Comparison of ENCODE assay signal across 18 cellular contexts in the genomic region with DNA sequence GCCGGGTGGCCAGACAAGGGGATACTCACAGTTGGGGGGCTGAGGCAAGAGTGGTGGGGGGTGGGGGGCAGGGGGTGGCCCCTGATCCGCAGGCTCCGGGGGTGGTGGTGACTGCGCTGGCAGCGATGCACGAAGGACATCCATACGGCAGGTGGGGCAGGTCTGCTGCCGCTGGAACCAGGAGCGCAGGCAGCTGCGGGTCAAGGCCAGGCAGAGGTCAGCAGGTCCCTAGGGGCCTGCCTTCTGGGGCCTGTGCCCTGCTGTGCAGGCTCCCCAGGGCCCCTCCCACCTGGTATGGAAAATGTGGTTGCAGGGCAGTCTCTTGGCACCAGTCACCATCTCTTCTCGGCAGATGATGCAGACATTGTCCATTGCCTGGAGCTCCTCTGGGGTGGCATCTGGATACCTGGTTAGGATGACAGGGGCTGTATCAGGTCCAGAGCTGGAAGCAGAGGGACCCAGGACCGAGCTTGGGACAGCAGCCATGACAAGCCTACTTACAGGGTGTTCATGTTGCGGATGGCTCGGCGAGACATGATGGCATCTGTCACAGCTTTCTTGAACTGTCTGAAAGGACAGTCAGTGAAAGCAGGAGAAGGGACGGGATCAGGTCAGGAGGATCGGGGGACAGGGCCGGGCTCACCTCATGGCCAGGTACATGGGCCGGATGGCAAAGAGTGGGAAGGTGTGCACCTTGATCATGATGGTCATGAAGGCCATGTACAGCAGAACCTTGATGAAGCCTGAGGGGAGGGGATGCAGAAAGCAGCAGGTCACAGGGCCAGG. TPM values are rescaled to one million over a fixed set of nuclear protein-coding genes. Genes with fewer than 3 reads are reported as not detected.
DNase-seq lines count a peak whose midpoint lies in the region; TF ChIP-seq lines count a peak whose summit lies in the region.
"Had no signal": no experiment of that assay in that cellular context is flagged by ENCODE, and none has a peak within 500 bp of the region (broad histone marks: within the 10 kb centered on the region; RNA-seq: fewer than 3 reads in every experiment).

No MANE protein-coding gene starts in this region.

- H3K36me3 Mint-ChIP-seq in activated CD4-positive, alpha-beta T cell treated with anti-CD3 and anti-CD28 coated beads, Interleukin-2, amount 10 ng/mL, durations not matched to agents 24 days and 14 days (ENCODE audit: low read depth), result peaks cover 39% of the 10 kb centered on the region
- peaks cover 10% of the 10 kb centered on the region for H3K36me3 Mint-ChIP-seq in chondrocyte (ENCODE audit: low read depth)

- no peaks in the 10 kb centered on the region for H3K27me3 Mint-ChIP-seq in activated CD4-positive, alpha-beta T cell treated with anti-CD3 and anti-CD28 coated beads, Interleukin-2, amount 10 ng/mL, durations not matched to agents 24 days and 14 days
- no peaks in the 10 kb centered on the region for H3K27me3 Mint-ChIP-seq in chondrocyte (ENCODE audit: low read depth)
- H3K27me3 Mint-ChIP-seq: dendritic cell treated with granulocyte-macrophage colony-stimulating factor and Interleukin-4, amounts not matched to agents 40 ng/mL and 50 ng/mL, for 4 days; T-cell had no signal

- no peak overlapping the region for H3K4me3 Mint-ChIP-seq in activated CD4-positive, alpha-beta T cell treated with anti-CD3 and anti-CD28 coated beads, Interleukin-2, amount 10 ng/mL, durations not matched to agents 24 days and 14 days
- H3K4me3 Mint-ChIP-seq in chondrocyte (ENCODE audit: unreplicated experiment), result no peak overlapping the region
- H3K4me3 Mint-ChIP-seq: dendritic cell treated with granulocyte-macrophage colony-stimulating factor and Interleukin-4, amounts not matched to agents 40 ng/mL and 50 ng/mL, for 4 days had no signal

- CTCF ChIA-PET in GM10248 (lab: Yijun Ruan, JAX), result interaction anchor here (0.8 to 5.1 kb wide), 7 partner anchors 9 to 118 kb away, joined by 3 to 24 read pairs (median 4); a partner anchor contains a TSS

- DNase-seq in activated CD4-positive, alpha-beta T cell treated with anti-CD3 and anti-CD28 coated beads, Interleukin-2, amount 10 ng/mL, durations not matched to agents 24 days and 14 days, result peak; percentile 55
- DNase-seq in activated CD4-positive, alpha-beta T cell treated with anti-CD3 and anti-CD28 coated beads, Interleukin-2, amount 50 U/mL, for 48 hours, result no peak
- DNase-seq in NB4 (ENCODE audit: low read depth), result peak; percentile 7
- DNase-seq in chondrocyte (ENCODE audit: low spot score), result peak; percentile 90
- DNase-seq in posterior vena cava (ENCODE audit: low spot score), result peak; percentile 77
- DNase-seq in LoVo (ENCODE audit: low spot score), result no peak
- no peak for DNase-seq in GM10248 (ENCODE audit: extremely low spot score)
- DNase-seq in cerebellum (ENCODE audit: low spot score), result no peak
- DNase-seq: 8988T; activated gamma-delta T cell; C1 segment of cervical spinal cord; erythroblast; left ventricle myocardium superior; NCI-H1436 treated with DMSO at 0.1 percent for 48 hours; stimulated activated naive CD4-positive, alpha-beta T cell treated with Interleukin-2 at 50 U/mL for 16 hours; T-cell had no signal

- H3K9me3 Mint-ChIP-seq in activated CD4-positive, alpha-beta T cell treated with anti-CD3 and anti-CD28 coated beads, Interleukin-2, amount 10 ng/mL, durations not matched to agents 24 days and 14 days, result no peaks in the 10 kb centered on the region
- H3K9me3 Mint-ChIP-seq in chondrocyte (ENCODE audit: low read depth), result no peaks in the 10 kb centered on the region
- H3K9me3 Mint-ChIP-seq: dendritic cell treated with granulocyte-macrophage colony-stimulating factor and Interleukin-4, amounts not matched to agents 40 ng/mL and 50 ng/mL, for 4 days; T-cell had no signal

- H3K27ac Mint-ChIP-seq in activated CD4-positive, alpha-beta T cell treated with anti-CD3 and anti-CD28 coated beads, Interleukin-2, amount 10 ng/mL, durations not matched to agents 24 days and 14 days, result no peak overlapping the region
- no peak overlapping the region for H3K27ac Mint-ChIP-seq in chondrocyte (ENCODE audit: unreplicated experiment)
- H3K27ac Mint-ChIP-seq: dendritic cell treated with granulocyte-macrophage colony-stimulating factor and Interleukin-4, amounts not matched to agents 40 ng/mL and 50 ng/mL, for 4 days had no signal

- no peak for TF ChIP-seq POLR2A in NB4 (IDR thresholded peaks at IDR 0.05; ENCODE audit: extremely low read depth, insufficient read length)

- H3K4me1 Mint-ChIP-seq in activated CD4-positive, alpha-beta T cell treated with anti-CD3 and anti-CD28 coated beads, Interleukin-2, amount 10 ng/mL, durations not matched to agents 24 days and 14 days, result peaks cover 23% of the 10 kb centered on the region
- peaks cover 21% of the 10 kb centered on the region for H3K4me1 Mint-ChIP-seq in chondrocyte (ENCODE audit: low read depth)

- TF ChIP-seq CTCF in NB4 (IDR thresholded peaks at IDR 0.05; ENCODE audit: low read depth, low read length) (no peak), chondrocyte (IDR thresholded peaks at IDR 0.05) (no peak), GM10248 (IDR thresholded peaks at IDR 0.05; ENCODE audit: control extremely low read depth, extremely low read depth, low read depth, missing control alignments) (no peak)

- intact Hi-C loops in activated CD4-positive, alpha-beta T cell treated with anti-CD3 and anti-CD28 coated beads, Interleukin-2, amount 10 ng/mL, durations not matched to agents 24 days and 14 days (cut with micrococcal nuclease), result no loop called here
- intact Hi-C loops in posterior vena cava (cut with DNase I), result loop anchor here in 1 of 2 donors (5.0 kb wide), 1 partner anchor 51 kb away; a partner anchor contains a TSS

- H3K4me3 ChIP-seq in NB4 (ENCODE audit: low read depth, low read length), result no peak overlapping the region
- H3K4me3 ChIP-seq: tibial nerve had no signal

- POLR2A ChIA-PET in GM10248 (lab: Yijun Ruan, JAX), result interaction anchor here (0.6 to 1.2 kb wide), 2 partner anchors 9 to 17 kb away, joined by 4 to 6 read pairs; a partner anchor contains a TSS

RNA-seq across cellular contexts. Expression of a gene that starts 3.5 kb away (rescaled TPM):
- 36.9 and 39.0 TPM in 2 replicates for total RNA-seq in activated CD4-positive, alpha-beta T cell treated with anti-CD3 and anti-CD28 coated beads, Interleukin-2, amount 10 ng/mL, durations not matched to agents 24 days and 14 days
- total RNA-seq in chondrocyte (47.5 to 53.5 TPM (median 49.2 TPM) in 3 replicates), posterior vena cava (10 to 100 TPM; 52.7 to 57.0 TPM), cerebellum (9.9 TPM)

RNA-seq across cellular contexts. Expression of a gene that starts 8.7 kb away (rescaled TPM):
- 78.1 and 81.4 TPM in 2 replicates for total RNA-seq in activated CD4-positive, alpha-beta T cell treated with anti-CD3 and anti-CD28 coated beads, Interleukin-2, amount 10 ng/mL, durations not matched to agents 24 days and 14 days
- 37.2 to 43.2 TPM (median 40.5 TPM) in 3 replicates for total RNA-seq in chondrocyte
- total RNA-seq in posterior vena cava, result 10 to 100 TPM; 34.1 to 39.3 TPM
- 18.9 TPM for total RNA-seq in cerebellum

RNA-seq across cellular contexts. Expression of a gene that starts 8.9 kb away (rescaled TPM):
- 1,048 and 1,049 TPM in 2 replicates for total RNA-seq in activated CD4-positive, alpha-beta T cell treated with anti-CD3 and anti-CD28 coated beads, Interleukin-2, amount 10 ng/mL, durations not matched to agents 24 days and 14 days
- 506 to 669 TPM (median 519 TPM) in 3 replicates for total RNA-seq in chondrocyte
- 100 to 1,000 TPM; 725 to 753 TPM for total RNA-seq in posterior vena cava
- 165 TPM for total RNA-seq in cerebellum

RNA-seq across cellular contexts. Expression of a gene that starts 13.3 kb away (rescaled TPM):
- total RNA-seq in activated CD4-positive, alpha-beta T cell treated with anti-CD3 and anti-CD28 coated beads, Interleukin-2, amount 10 ng/mL, durations not matched to agents 24 days and 14 days, result 17.1 and 18.1 TPM in 2 replicates
- total RNA-seq in chondrocyte (7.9 to 8.7 TPM (median 7.9 TPM) in 3 replicates), posterior vena cava (1 to 10 TPM; 6.0 to 6.3 TPM), cerebellum (3.6 TPM)

RNA-seq across cellular contexts. Expression of a gene that starts 19.2 kb away (rescaled TPM):
- 28.2 and 28.9 TPM in 2 replicates for total RNA-seq in activated CD4-positive, alpha-beta T cell treated with anti-CD3 and anti-CD28 coated beads, Interleukin-2, amount 10 ng/mL, durations not matched to agents 24 days and 14 days
- total RNA-seq in chondrocyte, result 10.3 to 14.4 TPM (median 10.7 TPM) in 3 replicates
- 1 to 10 TPM; 3.1 to 4.0 TPM for total RNA-seq in posterior vena cava
- 30.4 TPM for total RNA-seq in cerebellum

Comparison
In these comparisons a context has a peak if more than half of its experiments do, and no peak if none do; other contexts are left out.
1. DNase-seq: peak in activated CD4-positive, alpha-beta T cell treated with anti-CD3 and anti-CD28 coated beads, Interleukin-2, amount 10 ng/mL, durations not matched to agents 24 days and 14 days (single experiment), NB4 (single experiment), chondrocyte (single experiment) and posterior vena cava (single experiment); none in activated CD4-positive, alpha-beta T cell treated with anti-CD3 and anti-CD28 coated beads, Interleukin-2, amount 50 U/mL, for 48 hours (0 of 2), LoVo (single experiment), GM10248 (single experiment) and cerebellum (single experiment).